11 cellular contexts compared by ENCODE assay signal in the genomic region with DNA sequence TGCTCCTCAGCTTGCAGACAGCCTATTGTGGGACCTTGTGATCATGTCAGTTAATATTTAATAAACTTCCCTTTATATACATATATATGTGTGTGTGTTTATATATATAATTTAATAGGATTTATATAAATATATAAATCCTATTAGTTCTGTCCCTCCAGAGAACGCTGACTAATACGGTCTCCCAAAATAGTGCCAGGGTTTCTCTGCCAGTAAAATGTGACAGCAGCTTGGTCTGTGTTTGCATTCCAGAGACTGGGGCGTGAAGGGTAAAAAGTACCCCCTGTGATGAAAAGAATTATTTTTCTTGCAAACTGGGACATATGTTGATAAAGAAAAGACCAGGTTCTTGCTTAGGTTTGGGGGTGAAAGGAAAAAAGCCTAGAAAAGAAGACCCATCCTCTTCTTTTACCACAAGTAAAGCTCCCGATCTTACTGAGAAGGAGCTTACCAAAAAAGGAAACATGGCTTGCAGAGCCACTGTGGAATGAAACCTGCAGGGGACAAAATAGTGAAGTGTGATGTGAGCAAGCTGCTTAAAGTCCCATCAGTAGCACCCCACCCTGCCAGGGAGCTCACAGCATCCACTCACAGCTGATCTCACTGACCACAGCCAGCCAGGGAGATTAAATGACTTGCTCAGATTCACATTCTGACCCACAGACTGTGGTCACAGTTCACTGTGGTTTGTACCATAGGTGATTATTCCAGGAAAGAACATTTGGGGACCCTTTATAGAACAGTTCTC.
DNase-seq lines count a peak whose midpoint lies in the region; ATAC-seq and TF ChIP-seq lines count a peak whose summit lies in the region.
"Had no signal": no experiment of that assay in that cellular context is flagged by ENCODE, and none has a peak within 500 bp of the region (broad histone marks: within the 10 kb centered on the region; RNA-seq: fewer than 3 reads in every experiment).

No MANE protein-coding gene starts in this region.

- H3K4me3 ChIP-seq in GM12865 (ENCODE audit: low read depth, low read length) (no peak overlapping the region), brain microvascular endothelial cell (ENCODE audit: low read depth, low read length) (no peak overlapping the region)
- H3K4me3 ChIP-seq: Peyer's patch had no signal

- TF ChIP-seq CTCF in GM12865 (IDR thresholded peaks at IDR 0.05; ENCODE audit: insufficient read depth, low read depth, low read length, missing control alignments) (no peak), brain microvascular endothelial cell (IDR thresholded peaks at IDR 0.05; ENCODE audit: low read depth, low read length, missing control alignments) (no peak)

- H3K27ac ChIP-seq in brain microvascular endothelial cell, result no peak overlapping the region
- H3K27ac ChIP-seq: Peyer's patch had no signal

- in situ Hi-C loops in brain microvascular endothelial cell (cut with HindIII; ENCODE audit: low pct_ligation_motif_present, low sequenced_read_pairs), result no loop called here

- no peaks in the 10 kb centered on the region for H3K27me3 ChIP-seq in brain microvascular endothelial cell (replicated peaks)
- H3K27me3 ChIP-seq: Peyer's patch had no signal

- ATAC-seq in HG02870 (IDR thresholded peaks at IDR 0.05; ENCODE audit: unreplicated experiment), result peak; percentile 93
- no peak for ATAC-seq in HG03097 (IDR thresholded peaks at IDR 0.05; ENCODE audit: low FRiP score, unreplicated experiment)

- H3K36me3 ChIP-seq in brain microvascular endothelial cell (replicated peaks), result no peaks in the 10 kb centered on the region
- H3K36me3 ChIP-seq: Peyer's patch had no signal

- DNase-seq in GM12865 (ENCODE audit: low read depth), result peak; percentile 57
- DNase-seq in brain microvascular endothelial cell, result peak; percentile 6
- peak; percentile 93 for DNase-seq in myocyte (ENCODE audit: low read depth)
- DNase-seq in NCI-H748 (lab: John Stamatoyannopoulos, UW; ENCODE audit: unreplicated experiment), result no peak
- no peak for DNase-seq in stimulated activated naive CD4-positive, alpha-beta T cell treated with Interleukin-2 at 50 U/mL for 16 hours (lab: John Stamatoyannopoulos, UW)
- no peak for DNase-seq in SW480 (ENCODE audit: low spot score)
- DNase-seq: CD8-positive, alpha-beta memory T cell; NCI-H1105 treated with DMSO at 0.1 percent for 48 hours; Peyer's patch had no signal

Comparison
In these comparisons a context has a peak if more than half of its experiments do, and no peak if none do; other contexts are left out.
1. DNase-seq: peak in GM12865 (single experiment), brain microvascular endothelial cell (single experiment) and myocyte (single experiment); none in NCI-H748 (single experiment), stimulated activated naive CD4-positive, alpha-beta T cell treated with Interleukin-2 at 50 U/mL for 16 hours (single experiment) and SW480 (single experiment).